1 cellular context compared by ENCODE assay signal in genomic region chr17:48536160-48536559, GRCh38.
A peak's percentile ranks its signal among the peaks of the same experiment; 100 is the strongest.
TF ChIP-seq lines count a peak whose summit lies in the region.

No MANE protein-coding gene starts in this region.

TF ChIP-seq in K562, 482 proteins besides CTCF, POLR2A, EP300 and RAD21:
- TF ChIP-seq DACH1 (IDR thresholded peaks at IDR 0.05; ENCODE audit: partially characterized antibody) (peak; percentile 98), ZBTB2 (IDR thresholded peaks at IDR 0.05) (peak; percentile 52; the same call in 1 of the 2 replicates)
